ENCODE assay signal across 33 cellular contexts in the genomic region with DNA sequence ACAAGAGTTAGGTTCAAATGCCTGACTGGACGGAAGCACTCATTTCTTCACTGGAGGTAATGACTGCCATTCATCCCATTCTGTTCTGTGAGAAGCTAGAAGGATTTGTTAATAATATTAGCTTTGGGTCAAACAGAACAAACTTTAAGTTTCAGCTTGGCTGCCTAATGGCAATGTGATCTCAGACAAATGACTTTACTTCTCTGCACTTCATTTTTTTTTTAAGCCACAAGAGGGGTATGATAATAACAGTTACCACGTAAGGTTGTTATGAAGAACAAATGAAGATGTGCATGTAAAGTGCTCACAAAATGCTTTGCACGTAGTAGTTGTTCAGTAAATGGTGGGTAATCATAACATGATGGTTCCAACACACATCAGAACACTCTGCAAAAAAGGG.
A peak's percentile ranks its signal among the peaks of the same experiment; 100 is the strongest.
DNase-seq lines count a peak whose midpoint lies in the region; ATAC-seq, FAIRE-seq and TF ChIP-seq lines count a peak whose summit lies in the region.
"Had no signal": no experiment of that assay in that cellular context is flagged by ENCODE, and none has a peak within 500 bp of the region (broad histone marks: within the 10 kb centered on the region; RNA-seq: fewer than 3 reads in every experiment).

No MANE protein-coding gene starts in this region.

- in situ Hi-C loops in K562 (cut with MboI), result no loop called here

- H3K79me2 ChIP-seq in K562 (ENCODE audit: control insufficient read depth, insufficient read depth, low read length), result no peaks in the 10 kb centered on the region

- peak overlapping the region; percentile 12 for H3K27ac Mint-ChIP-seq in chondrocyte (ENCODE audit: unreplicated experiment)
- H3K27ac Mint-ChIP-seq: B cell; CD14-positive monocyte; CD4-positive, alpha-beta memory T cell; CD4-positive, alpha-beta T cell; CD4-positive, CD25-positive, alpha-beta regulatory T cell; CD8-positive, alpha-beta memory T cell; CD8-positive, alpha-beta T cell had no signal

- POLR2A ChIA-PET in K562 (lab: Yijun Ruan, JAX), result no interaction called here

- H3K4me3 Mint-ChIP-seq in chondrocyte (ENCODE audit: unreplicated experiment), result no peak overlapping the region
- H3K4me3 Mint-ChIP-seq: B cell; CD14-positive monocyte; CD4-positive, alpha-beta memory T cell; CD4-positive, alpha-beta T cell; CD4-positive, CD25-positive, alpha-beta regulatory T cell; CD8-positive, alpha-beta memory T cell; CD8-positive, alpha-beta T cell had no signal

- FAIRE-seq in K562 (lab: Jason Lieb, UNC), result no peak
- FAIRE-seq: A204.1, A549, D721Med had no signal

- H3K27me3 ChIP-seq in K562 (ENCODE audit: control insufficient read depth in 2 of 2, insufficient read depth in 2 of 2, low read length in 2 of 2), result no peaks in the 10 kb centered on the region
- H3K27me3 ChIP-seq: BE2C; BLaER1; BLaER1 treated with 17β-estradiol and CSF1 and Interleukin-3, amounts not matched to agents 10 nM and 100 nM had no signal

- ATAC-seq in K562, result no peak
- ATAC-seq: A549; CD8-positive, alpha-beta T cell had no signal

- H3K9me3 ChIP-seq in K562 (replicated peaks; ENCODE audit: control insufficient read depth, insufficient read depth, low read depth, low read length), result no peaks in the 10 kb centered on the region
- H3K9me3 ChIP-seq: A549; BE2C; BLaER1; BLaER1 treated with 17β-estradiol and CSF1 and Interleukin-3, amounts not matched to agents 10 nM and 100 nM; Caco-2 had no signal

- no peak overlapping the region for H2AFZ ChIP-seq in K562 (ENCODE audit: low read depth, low read length)

- intact Hi-C loops in K562 (cut with micrococcal nuclease), result no loop called here

- TF ChIP-seq RAD21 in K562 (CRISPR knock-in tag; conservative IDR thresholded peaks at IDR 0.05 in 1 of 2, IDR thresholded peaks at IDR 0.05 in 1 of 2), result no peak

- no peaks in the 10 kb centered on the region for H3K9me3 Mint-ChIP-seq in chondrocyte (ENCODE audit: low read depth)
- H3K9me3 Mint-ChIP-seq: CD4-positive, alpha-beta memory T cell; CD4-positive, alpha-beta T cell; CD8-positive, alpha-beta memory T cell; CD8-positive, alpha-beta T cell had no signal

- BruUV-seq in K562 (replicated peaks; lab: Mats Ljungman, UMichigan), result no TSS peak

- H3K27me3 Mint-ChIP-seq in chondrocyte (ENCODE audit: low read depth), result no peaks in the 10 kb centered on the region

- H3K4me2 ChIP-seq in K562 (ENCODE audit: insufficient read depth, low read length), result no peak overlapping the region
- H3K4me2 ChIP-seq: A549; BLaER1; BLaER1 treated with 17β-estradiol and CSF1 and Interleukin-3, amounts not matched to agents 10 nM and 100 nM had no signal

- TF ChIP-seq EP300 in K562 (IDR thresholded peaks at IDR 0.05; ENCODE audit: low read length), result no peak

- H3K36me3 Mint-ChIP-seq in chondrocyte (ENCODE audit: low read depth), result peaks cover 66% of the 10 kb centered on the region
- H3K36me3 Mint-ChIP-seq: CD14-positive monocyte; CD4-positive, alpha-beta memory T cell; CD4-positive, CD25-positive, alpha-beta regulatory T cell; CD8-positive, alpha-beta memory T cell; CD8-positive, alpha-beta T cell had no signal

- no peaks in the 10 kb centered on the region for H3K36me3 ChIP-seq in K562 (ENCODE audit: control insufficient read depth, insufficient read depth, low read length)
- H3K36me3 ChIP-seq: BE2C; BLaER1; BLaER1 treated with 17β-estradiol and CSF1 and Interleukin-3, amounts not matched to agents 10 nM and 100 nM had no signal

- TF ChIP-seq POLR2A in K562 (conservative IDR thresholded peaks at IDR 0.05), result no peak

- DNase-seq in K562 (ENCODE audit: extremely low read depth in 1 of 4, low spot score in 3 of 4) (no peak), chondrocyte (ENCODE audit: low spot score) (no peak), NOMO-1 treated with DMSO at 0.1 percent for 48 hours (lab: John Stamatoyannopoulos, UW; ENCODE audit: unreplicated experiment) (no peak)
- no peak for DNase-seq in activated T-cell treated with anti-CD3 and anti-CD28 coated beads, Interleukin-2, amount 50 U/mL, for 48 hours
- DNase-seq: 8988T; ACHN; AML-193; BE2C; C1 segment of cervical spinal cord; Caco-2; Calu3; CD4-positive, alpha-beta memory T cell; CD4-positive, alpha-beta T cell; CD4-positive, CD25-positive, alpha-beta regulatory T cell; CD8-positive, alpha-beta memory T cell; CD8-positive, alpha-beta T cell; COR-L47; DMS 273 treated with DMSO at 0.1 percent for 48 hours; DMS153; DMS53; DMS79; DMS79 treated with DMSO at 0.1 percent for 48 hours; DND-41; EL had no signal

- no peaks in the 10 kb centered on the region for H3K9me1 ChIP-seq in K562 (ENCODE audit: control insufficient read depth, insufficient read depth, low read length)

- H4K20me1 ChIP-seq in K562 (replicated peaks; ENCODE audit: control insufficient read depth, insufficient read depth, low read length), result no peaks in the 10 kb centered on the region
- H4K20me1 ChIP-seq: BLaER1; BLaER1 treated with 17β-estradiol and CSF1 and Interleukin-3, amounts not matched to agents 10 nM and 100 nM had no signal

- CTCF ChIA-PET in K562 (lab: Yijun Ruan, JAX; ENCODE audit: low intra/inter-chr PET ratio), result no interaction called here

- H3K9ac ChIP-seq in K562 (ENCODE audit: insufficient read depth in 1 of 2, low read depth in 2 of 2, low read length in 2 of 2), result no peak overlapping the region
- H3K9ac ChIP-seq: BLaER1; BLaER1 treated with 17β-estradiol and CSF1 and Interleukin-3, amounts not matched to agents 10 nM and 100 nM had no signal

- 31% methylated on average over 3 of the region's 3 CpGs for WGBS in K562 (ENCODE audit: insufficient coverage, low coverage, missing lambda C conversion rate)

- H3K4me1 Mint-ChIP-seq in chondrocyte (ENCODE audit: low read depth), result peaks cover 15% of the 10 kb centered on the region
- H3K4me1 Mint-ChIP-seq: B cell; CD14-positive monocyte; CD4-positive, alpha-beta memory T cell; CD4-positive, CD25-positive, alpha-beta regulatory T cell; CD8-positive, alpha-beta memory T cell had no signal

- H3K27ac ChIP-seq in K562 (ENCODE audit: extremely low read depth, low read depth, low read length), result no peak overlapping the region
- H3K27ac ChIP-seq: 22Rv1; BLaER1; BLaER1 treated with 17β-estradiol and CSF1 and Interleukin-3, amounts not matched to agents 10 nM and 100 nM; C4-2B had no signal

- peaks cover 6 to 20% of the 10 kb centered on the region in 2 experiments; a peak in 4 of 5 replicates for H3K4me1 ChIP-seq in K562 (replicated peaks in 1 of 2; ENCODE audit: control insufficient read depth in 2 of 2, insufficient read depth in 2 of 2, low read length in 2 of 2)
- H3K4me1 ChIP-seq: BE2C; BLaER1; BLaER1 treated with 17β-estradiol and CSF1 and Interleukin-3, amounts not matched to agents 10 nM and 100 nM; Caco-2 had no signal

- TF ChIP-seq CTCF in K562 (IDR thresholded peaks at IDR 0.05 in 2 of 3, conservative IDR thresholded peaks at IDR 0.05 in 1 of 3; ENCODE audit: insufficient read depth in 2 of 3, low read depth in 1 of 3, low read length in 3 of 3), result no peak
- TF ChIP-seq CTCF in chondrocyte (IDR thresholded peaks at IDR 0.05), result no peak

- H3K4me3 ChIP-seq in K562, result no peak overlapping the region
- H3K4me3 ChIP-seq: A549; BLaER1; BLaER1 treated with 17β-estradiol and CSF1 and Interleukin-3, amounts not matched to agents 10 nM and 100 nM had no signal

TF ChIP-seq in K562, 482 proteins besides CTCF, POLR2A, EP300 and RAD21:
- TF ChIP-seq SPI1 (IDR thresholded peaks at IDR 0.05; ENCODE audit: borderline replicate concordance, low read depth, low read length) (peak; percentile 94), WHSC1 (IDR thresholded peaks at IDR 0.05; ENCODE audit: low read length) (no peak)
- TF ChIP-seq, protein P1, sequence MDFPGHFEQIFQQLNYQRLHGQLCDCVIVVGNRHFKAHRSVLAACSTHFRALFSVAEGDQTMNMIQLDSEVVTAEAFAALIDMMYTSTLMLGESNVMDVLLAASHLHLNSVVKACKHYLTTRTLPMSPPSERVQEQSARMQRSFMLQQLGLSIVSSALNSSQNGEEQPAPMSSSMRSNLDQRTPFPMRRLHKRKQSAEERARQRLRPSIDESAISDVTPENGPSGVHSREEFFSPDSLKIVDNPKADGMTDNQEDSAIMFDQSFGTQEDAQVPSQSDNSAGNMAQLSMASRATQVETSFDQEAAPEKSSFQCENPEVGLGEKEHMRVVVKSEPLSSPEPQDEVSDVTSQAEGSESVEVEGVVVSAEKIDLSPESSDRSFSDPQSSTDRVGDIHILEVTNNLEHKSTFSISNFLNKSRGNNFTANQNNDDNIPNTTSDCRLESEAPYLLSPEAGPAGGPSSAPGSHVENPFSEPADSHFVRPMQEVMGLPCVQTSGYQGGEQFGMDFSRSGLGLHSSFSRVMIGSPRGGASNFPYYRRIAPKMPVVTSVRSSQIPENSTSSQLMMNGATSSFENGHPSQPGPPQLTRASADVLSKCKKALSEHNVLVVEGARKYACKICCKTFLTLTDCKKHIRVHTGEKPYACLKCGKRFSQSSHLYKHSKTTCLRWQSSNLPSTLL (IDR thresholded peaks at IDR 0.05), result no peak
- TF ChIP-seq, protein P2, sequence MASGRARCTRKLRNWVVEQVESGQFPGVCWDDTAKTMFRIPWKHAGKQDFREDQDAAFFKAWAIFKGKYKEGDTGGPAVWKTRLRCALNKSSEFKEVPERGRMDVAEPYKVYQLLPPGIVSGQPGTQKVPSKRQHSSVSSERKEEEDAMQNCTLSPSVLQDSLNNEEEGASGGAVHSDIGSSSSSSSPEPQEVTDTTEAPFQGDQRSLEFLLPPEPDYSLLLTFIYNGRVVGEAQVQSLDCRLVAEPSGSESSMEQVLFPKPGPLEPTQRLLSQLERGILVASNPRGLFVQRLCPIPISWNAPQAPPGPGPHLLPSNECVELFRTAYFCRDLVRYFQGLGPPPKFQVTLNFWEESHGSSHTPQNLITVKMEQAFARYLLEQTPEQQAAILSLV (tag; IDR thresholded peaks at IDR 0.05), result no peak
